ENCODE assay signal across 19 cellular contexts in the genomic region with DNA sequence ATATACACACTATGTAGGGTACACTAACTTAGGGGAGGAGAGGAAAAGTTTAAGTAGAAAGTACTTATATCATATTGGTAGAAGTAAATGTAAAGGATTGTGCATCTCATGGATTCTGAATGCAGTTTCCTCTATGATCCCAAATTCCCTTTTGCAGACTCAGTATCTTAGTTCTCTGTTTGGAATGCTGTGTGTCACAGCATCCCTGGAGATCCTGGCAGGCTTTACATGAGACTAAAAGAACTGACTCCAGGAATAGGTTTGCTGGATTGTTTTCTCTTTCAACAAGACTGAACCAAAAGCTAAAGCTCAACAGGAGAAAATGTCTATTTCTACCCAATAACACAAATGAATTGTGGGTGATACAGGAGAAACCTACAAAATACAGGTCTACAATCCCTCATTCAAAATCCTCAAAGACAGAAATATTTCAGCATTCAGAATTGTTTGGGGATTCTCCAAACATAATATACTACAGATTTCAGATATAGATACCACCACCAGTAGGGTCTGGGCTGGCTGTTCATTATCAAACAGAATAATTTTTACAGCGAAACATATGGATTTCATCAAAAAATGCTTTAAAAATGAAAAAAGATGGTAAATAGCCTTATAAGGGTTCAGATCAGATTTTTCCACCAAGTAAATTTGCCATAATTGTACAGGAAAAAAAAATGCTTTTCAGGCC.
A peak's percentile ranks its signal among the peaks of the same experiment; 100 is the strongest.
DNase-seq lines count a peak whose midpoint lies in the region; ATAC-seq and TF ChIP-seq lines count a peak whose summit lies in the region.
"Had no signal": no experiment of that assay in that cellular context is flagged by ENCODE, and none has a peak within 500 bp of the region (broad histone marks: within the 10 kb centered on the region; RNA-seq: fewer than 3 reads in every experiment).

No MANE protein-coding gene starts in this region.

- intact Hi-C loops in head of caudate nucleus (cut with DNase I), result no loop called here

- ATAC-seq in HG03571 (IDR thresholded peaks at IDR 0.05; ENCODE audit: unreplicated experiment) (no peak), HG03097 (IDR thresholded peaks at IDR 0.05; ENCODE audit: low FRiP score, unreplicated experiment) (no peak), GM21825 (IDR thresholded peaks at IDR 0.05; ENCODE audit: unreplicated experiment) (no peak)
- ATAC-seq: esophagus mucosa; natural killer cell; stimulated activated effector memory CD8-positive, alpha-beta T cell treated with anti-CD3 and anti-CD28 coated beads, Interleukin-12 subunit alpha, Interleukin-12 subunit beta, amount 100 ng/mL, for 72 hours had no signal

- TF ChIP-seq CTCF in cardiac fibroblast (IDR thresholded peaks at IDR 0.05; ENCODE audit: low read depth, low read length), result no peak

- DNase-seq in AG08395 (ENCODE audit: low spot score), result peak; percentile 67
- DNase-seq in NCI-H226, result peak; percentile 31
- peak; percentile 29 to 48 for DNase-seq in cardiac fibroblast (ENCODE audit: low read depth in 2 of 2)
- DNase-seq in kidney tubule cell (ENCODE audit: low spot score), result peak; percentile 17
- DNase-seq in head of caudate nucleus, result no peak
- DNase-seq: activated CD4-positive, alpha-beta T cell treated with anti-CD3 and anti-CD28 coated beads, Interleukin-2, amount 50 U/mL, for 4 hours; activated naive CD4-positive, alpha-beta T cell; aorta; CD4-positive, alpha-beta T cell; DMS53; natural killer cell; NCI-H146; NCI-H345; stimulated activated CD4-positive, alpha-beta T cell treated with anti-CD3 and anti-CD28 coated beads, Interleukin-12 subunit alpha, Interleukin-12 subunit beta, amount 100 ng/mL, for 4 hours had no signal

- H3K4me3 ChIP-seq in cardiac fibroblast (replicated peaks in 1 of 2; ENCODE audit: low read depth in 2 of 2, low read length in 2 of 2), result no peak overlapping the region

Comparison
In these comparisons a context has a peak if more than half of its experiments do, and no peak if none do; other contexts are left out.
1. DNase-seq: peak in AG08395 (single experiment), NCI-H226 (single experiment), cardiac fibroblast (2 of 2) and kidney tubule cell (single experiment); none in head of caudate nucleus (0 of 42).